Comparison of ENCODE assay signal across 15 cellular contexts in the genomic region with DNA sequence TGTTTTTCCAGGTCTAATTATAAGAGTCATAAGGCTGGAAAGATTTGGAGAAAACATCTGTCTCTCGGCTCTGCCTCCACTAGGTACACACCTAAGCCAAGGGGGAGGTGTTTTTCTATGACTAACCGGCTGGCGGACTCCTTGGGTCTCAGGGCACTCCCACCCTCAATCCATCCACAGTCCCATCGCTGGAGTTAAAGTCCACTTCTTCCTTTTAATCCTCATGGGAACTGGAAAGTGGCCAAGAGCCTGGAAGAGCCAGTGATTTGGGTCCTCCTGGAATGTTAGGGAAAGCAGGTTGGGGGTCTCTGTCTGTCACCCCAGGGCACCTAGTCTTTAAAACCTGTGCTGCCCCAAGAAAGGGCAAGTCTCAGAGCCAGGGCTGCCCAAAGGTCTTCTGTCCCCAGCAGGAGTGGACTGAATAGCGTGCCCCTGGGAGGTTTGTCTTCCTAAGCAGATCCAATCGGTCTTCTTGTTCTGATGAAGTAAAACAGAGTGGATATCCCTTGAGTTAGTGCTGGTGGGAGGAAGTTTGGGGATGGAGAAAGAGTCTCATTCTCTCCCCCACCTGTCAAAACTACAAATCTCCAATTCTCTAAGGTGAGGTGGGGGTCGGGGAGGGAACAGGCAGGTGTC.
A peak's percentile ranks its signal among the peaks of the same experiment; 100 is the strongest.
DNase-seq lines count a peak whose midpoint lies in the region; ATAC-seq and TF ChIP-seq lines count a peak whose summit lies in the region.
"Had no signal": no experiment of that assay in that cellular context is flagged by ENCODE, and none has a peak within 500 bp of the region (broad histone marks: within the 10 kb centered on the region; RNA-seq: fewer than 3 reads in every experiment).

No MANE protein-coding gene starts in this region.

- H3K36me3 ChIP-seq in endodermal cell (ENCODE audit: control insufficient read depth, insufficient read depth, low read length) (no peaks in the 10 kb centered on the region), upper lobe of left lung (no peaks in the 10 kb centered on the region)
- H3K36me3 ChIP-seq: SJSA1 had no signal

- no peaks in the 10 kb centered on the region for H3K4me1 Mint-ChIP-seq in endodermal cell
- H3K4me1 Mint-ChIP-seq: activated naive CD8-positive, alpha-beta T cell treated with anti-CD3 and anti-CD28 coated beads for 36 hours had no signal

- no peaks in the 10 kb centered on the region for H3K4me1 ChIP-seq in endodermal cell (ENCODE audit: control insufficient read depth, insufficient read depth, low read length)
- peaks cover 55 to 66% (median 57%) of the 10 kb centered on the region in 4 donors for H3K4me1 ChIP-seq in upper lobe of left lung

- H3K9me3 ChIP-seq in endodermal cell (ENCODE audit: control insufficient read depth, low read length) (no peaks in the 10 kb centered on the region), upper lobe of left lung (peaks cover 0 to 4% (median 0%) of the 10 kb centered on the region in 4 donors)

- no peak overlapping the region for H3K9ac ChIP-seq in endodermal cell (ENCODE audit: extremely low read depth, low read length, poor library complexity, severe bottlenecking)

- peaks cover 4% of the 10 kb centered on the region for H3K27me3 Mint-ChIP-seq in endodermal cell (ENCODE audit: insufficient read depth)

- ATAC-seq in upper lobe of left lung (ENCODE audit: low FRiP score in 2 of 2): peak in 1 of 2 donors; percentile 33

- H3K36me3 Mint-ChIP-seq in endodermal cell (ENCODE audit: low read depth): no peaks in the 10 kb centered on the region
- H3K36me3 Mint-ChIP-seq: activated naive CD8-positive, alpha-beta T cell treated with anti-CD3 and anti-CD28 coated beads for 36 hours; naive B cell had no signal

- H3K9me3 Mint-ChIP-seq in endodermal cell: peaks cover 2% of the 10 kb centered on the region
- H3K9me3 Mint-ChIP-seq: activated naive CD8-positive, alpha-beta T cell treated with anti-CD3 and anti-CD28 coated beads for 36 hours; naive B cell had no signal

- H3K27ac ChIP-seq in endodermal cell (ENCODE audit: low read depth, low read length): no peak overlapping the region
- H3K27ac ChIP-seq in upper lobe of left lung: peak overlapping the region; percentile 73 to 90 (median 80)

- H3K27me3 ChIP-seq in endodermal cell (ENCODE audit: control insufficient read depth, insufficient read depth, low read length, poor library complexity, severe bottlenecking) (no peaks in the 10 kb centered on the region), upper lobe of left lung (no peaks in the 10 kb centered on the region)
- H3K27me3 ChIP-seq: SJSA1 had no signal

- TF ChIP-seq POLR2A in upper lobe of left lung (IDR thresholded peaks at IDR 0.05): no peak

- peak overlapping the region; percentile 13 for H3K27ac Mint-ChIP-seq in endodermal cell
- H3K27ac Mint-ChIP-seq: activated naive CD8-positive, alpha-beta T cell treated with anti-CD3 and anti-CD28 coated beads for 36 hours had no signal

- H3K4me3 Mint-ChIP-seq in endodermal cell: no peak overlapping the region
- H3K4me3 Mint-ChIP-seq: activated naive CD8-positive, alpha-beta T cell treated with anti-CD3 and anti-CD28 coated beads for 36 hours had no signal

- TF ChIP-seq CTCF in endodermal cell (conservative IDR thresholded peaks at IDR 0.05): no peak
- no peak for TF ChIP-seq CTCF in upper lobe of left lung (IDR thresholded peaks at IDR 0.05)

- DNase-seq in NCI-H1092 treated with DMSO at 0.1 percent for 48 hours (lab: John Stamatoyannopoulos, UW) (peak; percentile 0), NCI-H1092 (lab: John Stamatoyannopoulos, UW) (no peak), endodermal cell (no peak), mucosa of gallbladder (ENCODE audit: low spot score) (peak; percentile 58), upper lobe of left lung (no peak), MV-4-11 (lab: John Stamatoyannopoulos, UW) (no peak), HCEC 1CT (no peak)
- DNase-seq in stimulated activated CD4-positive, alpha-beta T cell treated with anti-CD3 and anti-CD28 coated beads, Interleukin-12 subunit alpha, Interleukin-12 subunit beta, amount 100 ng/mL, for 4 hours: no peak
- DNase-seq: 8988T; activated CD4-positive, alpha-beta T cell treated with anti-CD3 and anti-CD28 coated beads, Interleukin-2, amount 50 U/mL, for 4 hours; activated naive CD8-positive, alpha-beta T cell treated with anti-CD3 and anti-CD28 coated beads for 36 hours; GOT3; NCI-H2029 had no signal

- 87 to 100% methylated on average over 1 to 7 of the region's 7 CpGs for WGBS in endodermal cell (ENCODE audit: insufficient coverage in 1 of 2, insufficient read length in 1 of 2), 2 experiments
- WGBS in upper lobe of left lung, 2 donors: 63 to 78% methylated on average over 7 of the region's 7 CpGs

- no peak for TF ChIP-seq EP300 in upper lobe of left lung (IDR thresholded peaks at IDR 0.05)

- H3K4me3 ChIP-seq in endodermal cell (ENCODE audit: low read length) (no peak overlapping the region), upper lobe of left lung (no peak overlapping the region)
- H3K4me3 ChIP-seq: SJSA1 had no signal

Comparison
In these comparisons a context has a peak if more than half of its experiments do, and no peak if none do; other contexts are left out.
1. DNase-seq: peak in NCI-H1092 treated with DMSO at 0.1 percent for 48 hours (single experiment) and mucosa of gallbladder (single experiment); none in NCI-H1092 (single experiment), endodermal cell (single experiment), upper lobe of left lung (0 of 2), MV-4-11 (single experiment), HCEC 1CT (single experiment) and stimulated activated CD4-positive, alpha-beta T cell treated with anti-CD3 and anti-CD28 coated beads, Interleukin-12 subunit alpha, Interleukin-12 subunit beta, amount 100 ng/mL, for 4 hours (single experiment).